ENCODE assay signal across 20 cellular contexts in genomic region chr17:5877948-5878347, GRCh38.
A peak's percentile ranks its signal among the peaks of the same experiment; 100 is the strongest.
DNase-seq lines count a peak whose midpoint lies in the region; ATAC-seq, FAIRE-seq and TF ChIP-seq lines count a peak whose summit lies in the region.
"Had no signal": no experiment of that assay in that cellular context is flagged by ENCODE, and none has a peak within 500 bp of the region (broad histone marks: within the 10 kb centered on the region; RNA-seq: fewer than 3 reads in every experiment).

No MANE protein-coding gene starts in this region.

- H3K9ac ChIP-seq in PC-3 (ENCODE audit: low read length), result no peak overlapping the region

- H3K79me2 ChIP-seq in PC-3 (ENCODE audit: low read length), result no peaks in the 10 kb centered on the region

- H3K4me2 ChIP-seq in PC-3 (ENCODE audit: low read length), result no peak overlapping the region

- no peak for TF ChIP-seq CTCF in PC-3 (conservative IDR thresholded peaks at IDR 0.05; ENCODE audit: low read depth, low read length)

- H4K20me1 ChIP-seq in PC-3 (ENCODE audit: low read length), result no peaks in the 10 kb centered on the region

- intact Hi-C loops in PC-3 (cut with micrococcal nuclease), result no loop called here

- H3K4me1 ChIP-seq in PC-3 (ENCODE audit: insufficient read depth, low read length), result peaks cover 7% of the 10 kb centered on the region; the same call in 1 of the 2 replicates
- H3K4me1 ChIP-seq: sigmoid colon had no signal

- DNase-seq in PC-3 (peak; percentile 34), frontal cortex (ENCODE audit: low spot score in 2 of 2) (peak; percentile 53 to 58), middle frontal gyrus (ENCODE audit: extremely low spot score, low spot score) (peak; percentile 37), GM19239 (ENCODE audit: insufficient read length, low spot score) (no peak)
- DNase-seq in stimulated activated CD4-positive, alpha-beta T cell treated with anti-CD3 and anti-CD28 coated beads, Interleukin-4, amount 100 ng/mL, for 24 hours, result no peak
- DNase-seq: activated B cell treated with CpG ODN at 0.5 μM for 24 hours; activated CD8-positive, alpha-beta memory T cell treated with anti-CD3 and anti-CD28 coated beads for 24 hours; activated naive CD8-positive, alpha-beta T cell treated with anti-CD3 and anti-CD28 coated beads, Interleukin-2, amount 10 ng/mL, durations not matched to agents 7 days and 5 days; endodermal cell; GOT3; MM.1S; NCI-H187 treated with DMSO at 0.1 percent for 48 hours; NCI-H524; SHP77 treated with DMSO at 0.1 percent for 48 hours; sigmoid colon; T-helper 2 cell had no signal

- H3K9me2 ChIP-seq in PC-3 (replicated peaks; ENCODE audit: low read length), result no peaks in the 10 kb centered on the region

- no peaks in the 10 kb centered on the region for H3K9me3 ChIP-seq in PC-3 (ENCODE audit: low read length)
- H3K9me3 ChIP-seq: sigmoid colon had no signal

- no peaks in the 10 kb centered on the region for H3K36me3 ChIP-seq in PC-3 (ENCODE audit: low read depth, low read length)
- H3K36me3 ChIP-seq: cardiac muscle cell, sigmoid colon had no signal

- H3K4me3 ChIP-seq in PC-3 (ENCODE audit: low read length), result no peak overlapping the region
- H3K4me3 ChIP-seq: cardiac muscle cell, sigmoid colon had no signal

- no peaks in the 10 kb centered on the region for H3K27me3 ChIP-seq in PC-3 (ENCODE audit: low read length)
- H3K27me3 ChIP-seq: cardiac muscle cell, sigmoid colon had no signal

- H3K27ac ChIP-seq in PC-3 (ENCODE audit: low read length) (no peak overlapping the region), temporal lobe (ENCODE audit: low read depth, low read length) (peak overlapping the region; percentile 44)
- H3K27ac ChIP-seq: cardiac muscle cell, sigmoid colon had no signal

- POLR2A ChIA-PET in PC-3 (lab: Charles Lee; ENCODE audit: unreplicated experiment), result no interaction called here

- no peak for FAIRE-seq in frontal cortex (lab: Jason Lieb, UNC)
- FAIRE-seq in GM19239 (lab: Jason Lieb, UNC), result no peak

- CTCF ChIA-PET in PC-3 (lab: Charles Lee), result no interaction called here

- H3F3A ChIP-seq in PC-3 (ENCODE audit: low read length, unreplicated experiment), result no peaks in the 10 kb centered on the region

- no TSS peak for BruUV-seq in PC-3 (replicated peaks; lab: Mats Ljungman, UMichigan)

- ATAC-seq in PC-3 (peak; percentile 40; the same call in 1 of the 2 replicates), GM21390 (IDR thresholded peaks at IDR 0.05; ENCODE audit: unreplicated experiment) (no peak)
- ATAC-seq: natural killer cell treated with Interleukin-12 subunit alpha and Interleukin-12 subunit beta and Interleukin-15 and Interleukin-18, amount 100 ng/mL, for 72 hours had no signal

- no peak overlapping the region for H2AFZ ChIP-seq in PC-3 (ENCODE audit: low read length)

Comparison
In these comparisons a context has a peak if more than half of its experiments do, and no peak if none do; other contexts are left out.
1. DNase-seq: peak in PC-3 (single experiment), frontal cortex (2 of 2) and middle frontal gyrus (single experiment); none in GM19239 (single experiment) and stimulated activated CD4-positive, alpha-beta T cell treated with anti-CD3 and anti-CD28 coated beads, Interleukin-4, amount 100 ng/mL, for 24 hours (single experiment).